In genomic region chr7:105388373-105389089, GRCh38 we compare ENCODE assay signal across 1 cellular context.
A peak's percentile ranks its signal among the peaks of the same experiment; 100 is the strongest.
TF ChIP-seq lines count a peak whose summit lies in the region.

SRPK2 (minus strand) TSS chr7:105388921.

TF ChIP-seq in K562, 482 proteins besides CTCF, POLR2A, EP300 and RAD21 (continued from another document and continues in another):
- TF ChIP-seq HES1 (IDR thresholded peaks at IDR 0.05; ENCODE audit: low read depth) (no peak), CREBBP (IDR thresholded peaks at IDR 0.05; ENCODE audit: low read depth, low read length) (no peak), CREM (IDR thresholded peaks at IDR 0.05; ENCODE audit: low read depth) (0 out of 2 replicates have a peak, but pooled peaks have one; percentile 14), YY1 (IDR thresholded peaks at IDR 0.05; ENCODE audit: borderline replicate concordance in 1 of 3, control insufficient read depth in 1 of 3, extremely low read depth in 1 of 3, insufficient read depth in 3 of 3, insufficient read length in 1 of 3, insufficient replicate concordance in 2 of 3, low read depth in 1 of 3, low read length in 2 of 3) (peak in 1 of 3 experiments; percentile 33), SIN3B (IDR thresholded peaks at IDR 0.05; ENCODE audit: low read depth) (0 out of 2 replicates have a peak, but pooled peaks have one; percentile 39), MTA3 (IDR thresholded peaks at IDR 0.05; ENCODE audit: borderline replicate concordance) (peak; percentile 10), MAZ (CRISPR knock-in tag; conservative IDR thresholded peaks at IDR 0.05 in 1 of 2, IDR thresholded peaks at IDR 0.05 in 1 of 2) (peak in 1 of 2 experiments; percentile 3; a peak in 2 of 4 replicates), PRPF4 (IDR thresholded peaks at IDR 0.05; ENCODE audit: insufficient read depth, low read depth, low read length, poor library complexity, severe bottlenecking) (peak; percentile 48), ZNF740 (CRISPR knock-in tag; IDR thresholded peaks at IDR 0.05) (no peak), ZNF740 (tag; IDR thresholded peaks at IDR 0.05) (peak in 1 of 2 experiments; percentile 40; a peak in 1 of 4 replicates), UBTF (IDR thresholded peaks at IDR 0.05; ENCODE audit: borderline replicate concordance in 1 of 2, low read depth in 2 of 2, low read length in 2 of 2) (peak in 1 of 2 experiments; percentile 3; a peak in 1 of 4 replicates), PHF20 (IDR thresholded peaks at IDR 0.05; ENCODE audit: partially characterized antibody) (peak; percentile 26), KDM5B (IDR thresholded peaks at IDR 0.05; ENCODE audit: insufficient replicate concordance, low read depth, low read length) (peak; percentile 77), TAF1 (IDR thresholded peaks at IDR 0.05; ENCODE audit: control insufficient read depth, extremely low read depth, insufficient read depth, low read length, severe bottlenecking) (peak; percentile 45), ZBTB7A (IDR thresholded peaks at IDR 0.05; ENCODE audit: borderline replicate concordance, control insufficient read depth, low read depth, low read length) (peak; percentile 21; the same call in 1 of the 2 replicates), CHD1 (IDR thresholded peaks at IDR 0.05; ENCODE audit: low read length) (peak; percentile 39), ZBTB40 (IDR thresholded peaks at IDR 0.05) (0 out of 2 replicates have a peak, but pooled peaks have one; percentile 9), ZBTB40 (CRISPR knock-in tag; IDR thresholded peaks at IDR 0.05) (no peak), NR2C2 (CRISPR knock-in tag; IDR thresholded peaks at IDR 0.05) (no peak), NR2C2 (tag; IDR thresholded peaks at IDR 0.05) (peak; percentile 64; the same call in 1 of the 2 replicates), CGGBP1 (CRISPR knock-in tag; IDR thresholded peaks at IDR 0.05) (peak; percentile 36; the same call in 1 of the 2 replicates), ETS1 (conservative IDR thresholded peaks at IDR 0.05; ENCODE audit: control insufficient read depth, low read depth, low read length) (peak; percentile 51), HDAC6 (IDR thresholded peaks at IDR 0.05; ENCODE audit: low read depth, low read length) (no peak), SIRT6 (IDR thresholded peaks at IDR 0.05; ENCODE audit: low read depth, low read length) (no peak), ATF6 (CRISPR knock-in tag; IDR thresholded peaks at IDR 0.05) (0 out of 2 replicates have a peak, but pooled peaks have one; percentile 58), RBFOX2 (IDR thresholded peaks at IDR 0.05; ENCODE audit: low read depth, low read length) (peak; percentile 70), HCFC1 (IDR thresholded peaks at IDR 0.05; ENCODE audit: low read depth, low read length) (0 out of 2 replicates have a peak, but pooled peaks have one; percentile 40), MYC (IDR thresholded peaks at IDR 0.05; ENCODE audit: low read depth, low read length) (peak; percentile 65), MYC (CRISPR knock-in tag; IDR thresholded peaks at IDR 0.05; ENCODE audit: borderline replicate concordance, low read depth) (no peak), NFIC (IDR thresholded peaks at IDR 0.05) (peak; percentile 19; the same call in 1 of the 2 replicates), RB1 (IDR thresholded peaks at IDR 0.05; ENCODE audit: low read depth) (peak; percentile 71), E2F6 (IDR thresholded peaks at IDR 0.05; ENCODE audit: borderline replicate concordance in 1 of 2, extremely low read depth in 1 of 2, insufficient read depth in 1 of 2, insufficient read length in 1 of 2, low read depth in 1 of 2, low read length in 1 of 2, poor library complexity in 1 of 2, severe bottlenecking in 1 of 2) (peak in 1 of 2 experiments; percentile 68), VEZF1 (CRISPR knock-in tag; IDR thresholded peaks at IDR 0.05) (0 out of 2 replicates have a peak, but pooled peaks have one; percentile 28), FOXM1 (IDR thresholded peaks at IDR 0.05; ENCODE audit: low read depth) (no peak), FOXM1 (CRISPR knock-in tag; IDR thresholded peaks at IDR 0.05; ENCODE audit: low read depth) (peak; percentile 38; the same call in 1 of the 2 replicates)
